Comparison of ENCODE assay signal across 8 cellular contexts in genomic region chr1:88731475-88731874, GRCh38. TPM values are rescaled to one million over a fixed set of nuclear protein-coding genes. Genes with fewer than 3 reads are reported as not detected.
DNase-seq lines count a peak whose midpoint lies in the region; ATAC-seq and TF ChIP-seq lines count a peak whose summit lies in the region.

No MANE protein-coding gene starts in this region.

- DNase-seq in G401 (ENCODE audit: low spot score) (peak; percentile 83), RKO (ENCODE audit: low spot score) (peak; percentile 17), fibroblast of pulmonary artery (ENCODE audit: low read depth) (peak; percentile 90), renal cortical epithelial cell (ENCODE audit: low read depth) (peak; percentile 87), iPS-NIHi7 (ENCODE audit: extremely low spot score) (no peak)
- DNase-seq in stimulated activated CD4-positive, alpha-beta T cell treated with anti-CD3 and anti-CD28 coated beads, Interleukin-1b, Interleukin-23, amount 100 ng/mL, for 48 hours, result no peak
- no peak for DNase-seq in stimulated activated CD4-positive, alpha-beta T cell treated with anti-CD3 and anti-CD28 coated beads, Interleukin-2, amount 100 ng/mL, for 48 hours

- peak overlapping the region; percentile 41 for H3K4me3 ChIP-seq in fibroblast of pulmonary artery (replicated peaks; ENCODE audit: low read depth, low read length)

- in situ Hi-C loops in G401 (cut with HindIII; ENCODE audit: low sequenced_read_pairs), result loop anchor here (5.0 kb wide), 1 partner anchor 71 kb away; no protein-coding TSS in a partner anchor

- ATAC-seq in GM18517 (IDR thresholded peaks at IDR 0.05; ENCODE audit: unreplicated experiment), result no peak

- no peak for TF ChIP-seq CTCF in fibroblast of pulmonary artery (IDR thresholded peaks at IDR 0.05; ENCODE audit: low read length, missing control alignments)

RNA-seq across cellular contexts. Expression of gene PKN2, which starts 47.4 kb away (rescaled TPM):
- 26.5 and 55.6 TPM in 2 replicates for total RNA-seq in G401 (2014; rRNA removed; shearing (Covaris generic))
- 25.4 and 59.0 TPM in 2 replicates for total RNA-seq in renal cortical epithelial cell

Comparison
In these comparisons a context has a peak if more than half of its experiments do, and no peak if none do; other contexts are left out.
1. DNase-seq: peak in G401 (single experiment), RKO (single experiment), fibroblast of pulmonary artery (single experiment) and renal cortical epithelial cell (single experiment); none in stimulated activated CD4-positive, alpha-beta T cell treated with anti-CD3 and anti-CD28 coated beads, Interleukin-1b, Interleukin-23, amount 100 ng/mL, for 48 hours (single experiment), stimulated activated CD4-positive, alpha-beta T cell treated with anti-CD3 and anti-CD28 coated beads, Interleukin-2, amount 100 ng/mL, for 48 hours (0 of 2) and iPS-NIHi7 (single experiment).